Comparison of ENCODE assay signal across 1 cellular context in the genomic region with DNA sequence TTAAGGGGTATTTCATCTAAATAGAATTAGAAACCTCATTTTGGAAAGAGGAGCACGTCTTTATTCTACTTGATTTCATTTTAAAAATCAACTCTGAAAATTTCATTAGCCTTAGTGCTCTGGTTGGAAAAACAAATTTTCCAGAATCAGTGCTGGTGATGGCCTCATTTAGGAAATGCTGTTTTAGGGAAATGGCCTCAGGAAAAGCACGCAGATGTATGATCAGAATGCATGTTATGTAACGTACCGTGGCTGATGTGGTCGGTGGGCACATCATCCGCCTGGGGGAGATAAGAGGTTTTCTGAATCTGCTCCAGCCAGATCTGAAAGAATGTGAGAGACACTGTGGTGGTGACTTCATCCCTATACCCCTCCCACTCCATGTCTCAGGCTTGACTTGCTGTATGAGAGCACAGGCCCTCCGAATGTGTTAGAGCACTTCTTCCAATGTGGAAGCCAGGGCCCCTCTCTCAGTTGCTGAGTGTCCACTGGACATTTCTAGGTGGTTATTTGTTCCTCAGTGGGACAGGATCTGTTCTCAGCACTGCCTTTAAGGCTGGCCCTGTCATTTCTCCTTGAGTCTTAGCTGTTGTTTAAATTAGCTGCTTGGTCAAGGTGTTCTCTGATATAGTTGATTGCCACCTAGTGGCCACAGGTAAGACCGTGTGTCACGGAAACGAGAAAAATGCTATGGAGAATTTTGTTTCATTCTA.
TF ChIP-seq lines count a peak whose summit lies in the region.

No MANE protein-coding gene starts in this region.

TF ChIP-seq in HepG2, 621 proteins besides CTCF, POLR2A, EP300 and RAD21 (continued from another document):
- TF ChIP-seq ZFP90 (CRISPR knock-in tag; IDR thresholded peaks at IDR 0.05; ENCODE audit: borderline replicate concordance) (no peak), ZNF546 (CRISPR knock-in tag; conservative IDR thresholded peaks at IDR 0.05) (no peak), GATA4 (IDR thresholded peaks at IDR 0.05; ENCODE audit: borderline replicate concordance, low read depth) (no peak), RCOR2 (CRISPR knock-in tag; IDR thresholded peaks at IDR 0.05) (no peak), PHF21A (CRISPR knock-in tag; IDR thresholded peaks at IDR 0.05) (no peak), NPAS2 (CRISPR knock-in tag; IDR thresholded peaks at IDR 0.05; ENCODE audit: borderline replicate concordance) (no peak), ZNF878 (CRISPR knock-in tag; IDR thresholded peaks at IDR 0.05) (no peak), PITX1 (CRISPR knock-in tag; IDR thresholded peaks at IDR 0.05) (peak; percentile 13; the same call in 1 of the 2 replicates), STAG1 (CRISPR knock-in tag; IDR thresholded peaks at IDR 0.05) (peak; percentile 85), THAP7 (CRISPR knock-in tag; IDR thresholded peaks at IDR 0.05) (no peak), ZNF768 (CRISPR knock-in tag; IDR thresholded peaks at IDR 0.05) (no peak), ZNF589 (CRISPR knock-in tag; conservative IDR thresholded peaks at IDR 0.05) (no peak), TBL1XR1 (IDR thresholded peaks at IDR 0.05; ENCODE audit: borderline replicate concordance, low read length, partially characterized antibody) (no peak), ZBTB14 (CRISPR knock-in tag; IDR thresholded peaks at IDR 0.05) (no peak), SP4 (CRISPR knock-in tag; IDR thresholded peaks at IDR 0.05) (no peak), ZNF251 (CRISPR knock-in tag; IDR thresholded peaks at IDR 0.05) (no peak), HIVEP1 (CRISPR knock-in tag; IDR thresholded peaks at IDR 0.05) (no peak), PAWR (CRISPR knock-in tag; IDR thresholded peaks at IDR 0.05; ENCODE audit: borderline replicate concordance) (no peak)
- TF ChIP-seq, protein P1, sequence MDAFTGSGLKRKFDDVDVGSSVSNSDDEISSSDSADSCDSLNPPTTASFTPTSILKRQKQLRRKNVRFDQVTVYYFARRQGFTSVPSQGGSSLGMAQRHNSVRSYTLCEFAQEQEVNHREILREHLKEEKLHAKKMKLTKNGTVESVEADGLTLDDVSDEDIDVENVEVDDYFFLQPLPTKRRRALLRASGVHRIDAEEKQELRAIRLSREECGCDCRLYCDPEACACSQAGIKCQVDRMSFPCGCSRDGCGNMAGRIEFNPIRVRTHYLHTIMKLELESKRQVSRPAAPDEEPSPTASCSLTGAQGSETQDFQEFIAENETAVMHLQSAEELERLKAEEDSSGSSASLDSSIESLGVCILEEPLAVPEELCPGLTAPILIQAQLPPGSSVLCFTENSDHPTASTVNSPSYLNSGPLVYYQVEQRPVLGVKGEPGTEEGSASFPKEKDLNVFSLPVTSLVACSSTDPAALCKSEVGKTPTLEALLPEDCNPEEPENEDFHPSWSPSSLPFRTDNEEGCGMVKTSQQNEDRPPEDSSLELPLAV (CRISPR knock-in tag; conservative IDR thresholded peaks at IDR 0.05; ENCODE audit: low read depth) = no peak
- TF ChIP-seq, protein P2, sequence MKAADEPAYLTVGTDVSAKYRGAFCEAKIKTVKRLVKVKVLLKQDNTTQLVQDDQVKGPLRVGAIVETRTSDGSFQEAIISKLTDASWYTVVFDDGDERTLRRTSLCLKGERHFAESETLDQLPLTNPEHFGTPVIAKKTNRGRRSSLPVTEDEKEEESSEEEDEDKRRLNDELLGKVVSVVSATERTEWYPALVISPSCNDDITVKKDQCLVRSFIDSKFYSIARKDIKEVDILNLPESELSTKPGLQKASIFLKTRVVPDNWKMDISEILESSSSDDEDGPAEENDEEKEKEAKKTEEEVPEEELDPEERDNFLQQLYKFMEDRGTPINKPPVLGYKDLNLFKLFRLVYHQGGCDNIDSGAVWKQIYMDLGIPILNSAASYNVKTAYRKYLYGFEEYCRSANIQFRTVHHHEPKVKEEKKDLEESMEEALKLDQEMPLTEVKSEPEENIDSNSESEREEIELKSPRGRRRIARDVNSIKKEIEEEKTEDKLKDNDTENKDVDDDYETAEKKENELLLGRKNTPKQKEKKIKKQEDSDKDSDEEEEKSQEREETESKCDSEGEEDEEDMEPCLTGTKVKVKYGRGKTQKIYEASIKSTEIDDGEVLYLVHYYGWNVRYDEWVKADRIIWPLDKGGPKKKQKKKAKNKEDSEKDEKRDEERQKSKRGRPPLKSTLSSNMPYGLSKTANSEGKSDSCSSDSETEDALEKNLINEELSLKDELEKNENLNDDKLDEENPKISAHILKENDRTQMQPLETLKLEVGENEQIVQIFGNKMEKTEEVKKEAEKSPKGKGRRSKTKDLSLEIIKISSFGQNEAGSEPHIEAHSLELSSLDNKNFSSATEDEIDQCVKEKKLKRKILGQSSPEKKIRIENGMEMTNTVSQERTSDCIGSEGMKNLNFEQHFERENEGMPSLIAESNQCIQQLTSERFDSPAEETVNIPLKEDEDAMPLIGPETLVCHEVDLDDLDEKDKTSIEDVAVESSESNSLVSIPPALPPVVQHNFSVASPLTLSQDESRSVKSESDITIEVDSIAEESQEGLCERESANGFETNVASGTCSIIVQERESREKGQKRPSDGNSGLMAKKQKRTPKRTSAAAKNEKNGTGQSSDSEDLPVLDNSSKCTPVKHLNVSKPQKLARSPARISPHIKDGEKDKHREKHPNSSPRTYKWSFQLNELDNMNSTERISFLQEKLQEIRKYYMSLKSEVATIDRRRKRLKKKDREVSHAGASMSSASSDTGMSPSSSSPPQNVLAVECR (CRISPR knock-in tag; IDR thresholded peaks at IDR 0.05; ENCODE audit: borderline replicate concordance) = peak; percentile 28; the same call in 1 of the 2 replicates
- TF ChIP-seq, protein P3, sequence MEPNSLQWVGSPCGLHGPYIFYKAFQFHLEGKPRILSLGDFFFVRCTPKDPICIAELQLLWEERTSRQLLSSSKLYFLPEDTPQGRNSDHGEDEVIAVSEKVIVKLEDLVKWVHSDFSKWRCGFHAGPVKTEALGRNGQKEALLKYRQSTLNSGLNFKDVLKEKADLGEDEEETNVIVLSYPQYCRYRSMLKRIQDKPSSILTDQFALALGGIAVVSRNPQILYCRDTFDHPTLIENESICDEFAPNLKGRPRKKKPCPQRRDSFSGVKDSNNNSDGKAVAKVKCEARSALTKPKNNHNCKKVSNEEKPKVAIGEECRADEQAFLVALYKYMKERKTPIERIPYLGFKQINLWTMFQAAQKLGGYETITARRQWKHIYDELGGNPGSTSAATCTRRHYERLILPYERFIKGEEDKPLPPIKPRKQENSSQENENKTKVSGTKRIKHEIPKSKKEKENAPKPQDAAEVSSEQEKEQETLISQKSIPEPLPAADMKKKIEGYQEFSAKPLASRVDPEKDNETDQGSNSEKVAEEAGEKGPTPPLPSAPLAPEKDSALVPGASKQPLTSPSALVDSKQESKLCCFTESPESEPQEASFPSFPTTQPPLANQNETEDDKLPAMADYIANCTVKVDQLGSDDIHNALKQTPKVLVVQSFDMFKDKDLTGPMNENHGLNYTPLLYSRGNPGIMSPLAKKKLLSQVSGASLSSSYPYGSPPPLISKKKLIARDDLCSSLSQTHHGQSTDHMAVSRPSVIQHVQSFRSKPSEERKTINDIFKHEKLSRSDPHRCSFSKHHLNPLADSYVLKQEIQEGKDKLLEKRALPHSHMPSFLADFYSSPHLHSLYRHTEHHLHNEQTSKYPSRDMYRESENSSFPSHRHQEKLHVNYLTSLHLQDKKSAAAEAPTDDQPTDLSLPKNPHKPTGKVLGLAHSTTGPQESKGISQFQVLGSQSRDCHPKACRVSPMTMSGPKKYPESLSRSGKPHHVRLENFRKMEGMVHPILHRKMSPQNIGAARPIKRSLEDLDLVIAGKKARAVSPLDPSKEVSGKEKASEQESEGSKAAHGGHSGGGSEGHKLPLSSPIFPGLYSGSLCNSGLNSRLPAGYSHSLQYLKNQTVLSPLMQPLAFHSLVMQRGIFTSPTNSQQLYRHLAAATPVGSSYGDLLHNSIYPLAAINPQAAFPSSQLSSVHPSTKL (CRISPR knock-in tag; IDR thresholded peaks at IDR 0.05) = peak; percentile 29; the same call in 1 of the 2 replicates
